Comparison of ENCODE assay signal across 3 cellular contexts in genomic region chr12:56267443-56268071, GRCh38.
TF ChIP-seq lines count a peak whose summit lies in the region.

No MANE protein-coding gene starts in this region.

TF ChIP-seq in SK-N-SH, 30 proteins besides CTCF, POLR2A, EP300 and RAD21:
- TF ChIP-seq GATA2 (CRISPR knock-in tag; IDR thresholded peaks at IDR 0.05) = no peak
- TF ChIP-seq CHD2 (IDR thresholded peaks at IDR 0.05; ENCODE audit: low read length, partially characterized antibody) = no peak
- TF ChIP-seq REST (IDR thresholded peaks at IDR 0.05; ENCODE audit: low read depth, low read length) = no peak
- no peak for TF ChIP-seq MEF2A (IDR thresholded peaks at IDR 0.05; ENCODE audit: borderline replicate concordance, low read depth)
- no peak for TF ChIP-seq USF1 (IDR thresholded peaks at IDR 0.05; ENCODE audit: borderline replicate concordance, low read depth)
- TF ChIP-seq SMC3 (IDR thresholded peaks at IDR 0.05; ENCODE audit: low read depth, low read length) = no peak
- no peak for TF ChIP-seq POLR2AphosphoS5 (IDR thresholded peaks at IDR 0.05; ENCODE audit: low read depth, low read length)
- TF ChIP-seq RXRA (IDR thresholded peaks at IDR 0.05; ENCODE audit: borderline replicate concordance, low read depth) = 0 out of 2 replicates have a peak, but pooled peaks have one; percentile 23

TF ChIP-seq in SK-N-SH treated with all-trans-retinoic acid at 6 μM for 48 hours, 23 proteins besides CTCF, POLR2A, EP300 and RAD21:
- TF ChIP-seq ZFP3 (CRISPR knock-in tag; IDR thresholded peaks at IDR 0.05) (no peak), RARB (CRISPR knock-in tag; IDR thresholded peaks at IDR 0.05) (no peak), ZC3H10 (CRISPR knock-in tag; IDR thresholded peaks at IDR 0.05) (no peak), ZNF565 (CRISPR knock-in tag; conservative IDR thresholded peaks at IDR 0.05; ENCODE audit: low read depth) (no peak), TSHZ2 (CRISPR knock-in tag; IDR thresholded peaks at IDR 0.05) (no peak), CREB5 (CRISPR knock-in tag; IDR thresholded peaks at IDR 0.05; ENCODE audit: low read depth) (no peak), GLIS3 (CRISPR knock-in tag; IDR thresholded peaks at IDR 0.05) (no peak), PATZ1 (CRISPR knock-in tag; IDR thresholded peaks at IDR 0.05; ENCODE audit: borderline replicate concordance) (no peak), PPARA (CRISPR knock-in tag; IDR thresholded peaks at IDR 0.05; ENCODE audit: borderline replicate concordance) (no peak), TOX (CRISPR knock-in tag; IDR thresholded peaks at IDR 0.05; ENCODE audit: borderline replicate concordance) (no peak), ZNF8 (CRISPR knock-in tag; IDR thresholded peaks at IDR 0.05) (no peak), TCF4 (CRISPR knock-in tag; IDR thresholded peaks at IDR 0.05; ENCODE audit: borderline replicate concordance) (no peak), CSRNP3 (CRISPR knock-in tag; IDR thresholded peaks at IDR 0.05) (no peak), ZFP30 (CRISPR knock-in tag; IDR thresholded peaks at IDR 0.05) (no peak), OSR1 (CRISPR knock-in tag; IDR thresholded peaks at IDR 0.05) (no peak), CSDC2 (CRISPR knock-in tag; IDR thresholded peaks at IDR 0.05) (no peak), SNAI2 (CRISPR knock-in tag; IDR thresholded peaks at IDR 0.05) (no peak)
TF ChIP-seq in SK-N-SH treated with all-trans-retinoic acid at 6 μM for 48 hours: peak in this region for 0.

TF ChIP-seq in K562, 482 proteins besides CTCF, POLR2A, EP300 and RAD21 (continues in another document):
- 0 out of 2 replicates have a peak, but pooled peaks have one; percentile 8 for TF ChIP-seq ZNF592 (IDR thresholded peaks at IDR 0.05)
- TF ChIP-seq ARID3A (IDR thresholded peaks at IDR 0.05; ENCODE audit: borderline replicate concordance, low read depth, low read length) = no peak
- TF ChIP-seq GATAD2B (IDR thresholded peaks at IDR 0.05; ENCODE audit: borderline replicate concordance) = no peak
- TF ChIP-seq ETS1 (conservative IDR thresholded peaks at IDR 0.05; ENCODE audit: control insufficient read depth, low read depth, low read length) = no peak
- no peak for TF ChIP-seq ZHX1 (conservative IDR thresholded peaks at IDR 0.05; ENCODE audit: low read length)
- TF ChIP-seq HLTF (IDR thresholded peaks at IDR 0.05) = no peak
- no peak for TF ChIP-seq NKRF (IDR thresholded peaks at IDR 0.05; ENCODE audit: borderline replicate concordance)
- no peak for TF ChIP-seq YY1 (IDR thresholded peaks at IDR 0.05; ENCODE audit: borderline replicate concordance in 1 of 3, control insufficient read depth in 1 of 3, extremely low read depth in 1 of 3, insufficient read depth in 3 of 3, insufficient read length in 1 of 3, insufficient replicate concordance in 2 of 3, low read depth in 1 of 3, low read length in 2 of 3)
- no peak for TF ChIP-seq SAFB (IDR thresholded peaks at IDR 0.05; ENCODE audit: borderline replicate concordance, low read depth, low read length)
- TF ChIP-seq ZNF3 (CRISPR knock-in tag; IDR thresholded peaks at IDR 0.05) = no peak
- no peak for TF ChIP-seq CBFA2T2 (conservative IDR thresholded peaks at IDR 0.05)
- no peak for TF ChIP-seq ZNF165 (CRISPR knock-in tag; IDR thresholded peaks at IDR 0.05; ENCODE audit: borderline replicate concordance)
- no peak for TF ChIP-seq ZKSCAN8 (CRISPR knock-in tag; IDR thresholded peaks at IDR 0.05)
- 0 out of 2 replicates have a peak, but pooled peaks have one; percentile 34 for TF ChIP-seq ELF1 (tag; IDR thresholded peaks at IDR 0.05)
- TF ChIP-seq ZNF76 (CRISPR knock-in tag; IDR thresholded peaks at IDR 0.05; ENCODE audit: borderline replicate concordance) = no peak
- TF ChIP-seq PHB2 (IDR thresholded peaks at IDR 0.05; ENCODE audit: low read depth) = no peak
- TF ChIP-seq BHLHE40 (IDR thresholded peaks at IDR 0.05; ENCODE audit: low read length) = 0 out of 2 replicates have a peak, but pooled peaks have one; percentile 14
- TF ChIP-seq KAT2B (IDR thresholded peaks at IDR 0.05; ENCODE audit: low read depth, low read length) = no peak
- TF ChIP-seq MEIS2 (IDR thresholded peaks at IDR 0.05; ENCODE audit: partially characterized antibody) = no peak
- no peak for TF ChIP-seq SIN3B (IDR thresholded peaks at IDR 0.05; ENCODE audit: low read depth)
- TF ChIP-seq ZNF518B (CRISPR knock-in tag; IDR thresholded peaks at IDR 0.05) = no peak
- no peak for TF ChIP-seq DIDO1 (tag; IDR thresholded peaks at IDR 0.05; ENCODE audit: low read depth)
- TF ChIP-seq KLF6 (CRISPR knock-in tag; IDR thresholded peaks at IDR 0.05; ENCODE audit: borderline replicate concordance) = no peak
- no peak for TF ChIP-seq HIVEP1 (CRISPR knock-in tag; IDR thresholded peaks at IDR 0.05)
- TF ChIP-seq ZEB2 (IDR thresholded peaks at IDR 0.05) = no peak
- no peak for TF ChIP-seq HINFP (tag; conservative IDR thresholded peaks at IDR 0.05; ENCODE audit: low read depth)
